ENCODE assay signal across 20 cellular contexts in the genomic region with DNA sequence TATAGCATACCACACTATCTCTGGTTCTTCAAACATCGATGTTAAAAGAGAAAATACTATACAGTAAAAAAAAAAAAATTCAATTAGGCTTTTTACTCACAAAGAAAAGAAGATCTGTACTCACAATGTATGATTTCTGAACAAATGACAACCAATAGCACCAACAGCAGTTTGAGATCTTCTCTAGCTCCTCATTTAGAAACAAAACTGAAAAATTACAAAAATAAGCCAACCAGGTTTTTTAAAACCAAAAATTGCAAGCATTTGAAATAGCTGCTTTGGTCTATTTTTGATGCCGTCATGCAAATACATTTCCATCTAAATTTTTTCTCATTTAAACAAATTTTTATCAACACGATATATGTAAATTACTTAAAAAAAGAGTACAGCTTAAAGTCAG.
"Had no signal": no experiment of that assay in that cellular context is flagged by ENCODE, and none has a peak within 500 bp of the region (broad histone marks: within the 10 kb centered on the region; RNA-seq: fewer than 3 reads in every experiment).

No MANE protein-coding gene starts in this region.

- H3K9me3 ChIP-seq: left ventricle myocardium inferior, lower lobe of right lung, pancreas had no signal

- H3K4me3 ChIP-seq: hepatocyte, left ventricle myocardium inferior, lower lobe of right lung, pancreas had no signal

- H3K9me3 Mint-ChIP-seq: dendritic cell treated with granulocyte-macrophage colony-stimulating factor and Interleukin-4, amounts not matched to agents 40 ng/mL and 50 ng/mL, for 4 days; nephron had no signal

- H2AFZ ChIP-seq: hepatocyte had no signal

- H3K4me2 ChIP-seq: hepatocyte had no signal

- DNase-seq: erythroblast; foreskin keratinocyte; head of caudate nucleus; kidney; left cardiac atrium; left ventricle myocardium inferior; lower lobe of right lung; mesenchymal stem cell; midbrain; occipital lobe; pancreas; right cardiac atrium; small intestine; stimulated activated CD4-positive, alpha-beta T cell treated with anti-CD3 and anti-CD28 coated beads, Interleukin-12 subunit alpha, Interleukin-12 subunit beta, amount 100 ng/mL, for 4 hours; stimulated activated naive CD4-positive, alpha-beta T cell treated with Interleukin-2 at 50 U/mL for 16 hours; trophoblast cell had no signal

- H3K4me1 ChIP-seq: foreskin keratinocyte, lower lobe of right lung, pancreas had no signal

- ATAC-seq: foreskin keratinocyte, left cardiac atrium, lower lobe of right lung, pancreas, right cardiac atrium had no signal

- H3K27me3 ChIP-seq: foreskin keratinocyte, hepatocyte, pancreas had no signal

- H3K36me3 ChIP-seq: left ventricle myocardium inferior, lower lobe of right lung, pancreas had no signal

- H3K27ac Mint-ChIP-seq: dendritic cell treated with granulocyte-macrophage colony-stimulating factor and Interleukin-4, amounts not matched to agents 40 ng/mL and 50 ng/mL, for 4 days; nephron; progenitor cell of endocrine pancreas had no signal

- H3K27ac ChIP-seq: foreskin keratinocyte, hepatocyte, left ventricle myocardium inferior, lower lobe of right lung, pancreas had no signal

- H3K4me3 Mint-ChIP-seq: dendritic cell treated with granulocyte-macrophage colony-stimulating factor and Interleukin-4, amounts not matched to agents 40 ng/mL and 50 ng/mL, for 4 days; nephron had no signal

- H3K79me2 ChIP-seq: hepatocyte had no signal
